In genomic region chr14:101033446-101034165, GRCh38 we compare ENCODE assay signal across 18 cellular contexts.
DNase-seq lines count a peak whose midpoint lies in the region; ATAC-seq and TF ChIP-seq lines count a peak whose summit lies in the region.
"Had no signal": no experiment of that assay in that cellular context is flagged by ENCODE, and none has a peak within 500 bp of the region (broad histone marks: within the 10 kb centered on the region; RNA-seq: fewer than 3 reads in every experiment).

No MANE protein-coding gene starts in this region.

- no peak for DNase-seq in HFFc6
- peak; percentile 1 for DNase-seq in activated B cell treated with CpG ODN at 0.5 μM for 24 hours
- DNase-seq in left lung = peak; percentile 12 to 47
- peak; percentile 52 for DNase-seq in spleen
- DNase-seq in left lobe of liver (ENCODE audit: low spot score) = no peak
- no peak for DNase-seq in superior temporal gyrus (ENCODE audit: extremely low spot score)
- DNase-seq: GF-D8, NCI-H1048, NCI-H1694, NCI-H2107, NCI-H446, PC-3 had no signal

- no peak for TF ChIP-seq CTCF in HFFc6 (IDR thresholded peaks at IDR 0.05)
- TF ChIP-seq CTCF in activated B cell treated with CpG ODN at 0.5 μM for 24 hours (IDR thresholded peaks at IDR 0.05) = no peak
- no peak for TF ChIP-seq CTCF in left lung (IDR thresholded peaks at IDR 0.05)
- no peak for TF ChIP-seq CTCF in spleen (IDR thresholded peaks at IDR 0.05 in 8 of 11, conservative IDR thresholded peaks at IDR 0.05 in 3 of 11)

- H3K27me3 Mint-ChIP-seq in HFFc6 (ENCODE audit: insufficient read depth) (peaks cover 43% of the 10 kb centered on the region), activated B cell treated with CpG ODN at 0.5 μM for 24 hours (no peaks in the 10 kb centered on the region)

- intact Hi-C loops in activated B cell treated with CpG ODN at 0.5 μM for 24 hours (cut with micrococcal nuclease) = no loop called here
- intact Hi-C loops in left lung (cut with DNase I) = no loop called here
- intact Hi-C loops in spleen (cut with DNase I; ENCODE audit: low total_unique reads) = no loop called here

- H3K9me3 Mint-ChIP-seq in HFFc6 (peaks cover 11% of the 10 kb centered on the region), activated B cell treated with CpG ODN at 0.5 μM for 24 hours (no peaks in the 10 kb centered on the region)

- 0 out of 2 replicates have a peak, but pooled peaks cover 7% of the 10 kb centered on the region for H3K4me1 Mint-ChIP-seq in HFFc6 (ENCODE audit: low read depth)
- H3K4me1 Mint-ChIP-seq in activated B cell treated with CpG ODN at 0.5 μM for 24 hours = no peaks in the 10 kb centered on the region
- H3K4me1 Mint-ChIP-seq: CD8-positive, alpha-beta memory T cell; GM23338 had no signal

- H3K4me3 Mint-ChIP-seq in HFFc6 (no peak overlapping the region; the same call in 1 of the 2 replicates), activated B cell treated with CpG ODN at 0.5 μM for 24 hours (no peak overlapping the region)
- H3K4me3 Mint-ChIP-seq: GM23338 had no signal

- CTCF ChIA-PET in activated B cell treated with CpG ODN at 0.5 μM for 24 hours (lab: Charles Lee) = no interaction called here

- H3K4me3 ChIP-seq in left lung = no peak overlapping the region
- H3K4me3 ChIP-seq in spleen = no peak overlapping the region
- H3K4me3 ChIP-seq: GM23338, K562 had no signal

- ATAC-seq in activated B cell treated with CpG ODN at 0.5 μM for 24 hours (ENCODE audit: low read depth) (no peak), left lung (no peak), left lobe of liver (no peak), SK-N-SH treated with all-trans-retinoic acid at 6 μM for 48 hours (no peak)
- ATAC-seq: GM23338, K562, PC-3, Right ventricle myocardium inferior had no signal

- H3K36me3 ChIP-seq in left lung = no peaks in the 10 kb centered on the region
- H3K36me3 ChIP-seq in spleen = peaks cover 0 to 23% (median 0%) of the 10 kb centered on the region in 6 donors

- WGBS in spleen, 5 donors = 89 to 93% (median 91%) methylated on average over 23 of the region's 23 CpGs

- peaks cover 29% of the 10 kb centered on the region for H3K36me3 Mint-ChIP-seq in HFFc6 (ENCODE audit: low read depth)
- H3K36me3 Mint-ChIP-seq in activated B cell treated with CpG ODN at 0.5 μM for 24 hours (ENCODE audit: low read depth) = no peaks in the 10 kb centered on the region
- H3K36me3 Mint-ChIP-seq: CD8-positive, alpha-beta memory T cell had no signal

- TF ChIP-seq POLR2A in spleen (IDR thresholded peaks at IDR 0.05) = no peak

- H3K27me3 ChIP-seq in left lung (no peaks in the 10 kb centered on the region), spleen (replicated peaks in 1 of 7) (no peaks in the 10 kb centered on the region)

- H3K27ac ChIP-seq in left lung (no peak overlapping the region), spleen (no peak overlapping the region)
- H3K27ac ChIP-seq: HL-60 had no signal

- H3K4me1 ChIP-seq in left lung (no peaks in the 10 kb centered on the region), spleen (no peaks in the 10 kb centered on the region)

- POLR2A ChIA-PET in activated B cell treated with CpG ODN at 0.5 μM for 24 hours (lab: Charles Lee) = no interaction called here

- H3K9me3 ChIP-seq in left lung (no peaks in the 10 kb centered on the region), spleen (no peaks in the 10 kb centered on the region)

- H3K27ac Mint-ChIP-seq in HFFc6 (peak overlapping the region; percentile 45; the same call in 1 of the 2 replicates), activated B cell treated with CpG ODN at 0.5 μM for 24 hours (no peak overlapping the region)
- H3K27ac Mint-ChIP-seq: GM23338 had no signal

TF ChIP-seq in SK-N-SH treated with all-trans-retinoic acid at 6 μM for 48 hours, 23 proteins besides CTCF, POLR2A, EP300 and RAD21:
- TF ChIP-seq BACH2 (CRISPR knock-in tag; IDR thresholded peaks at IDR 0.05; ENCODE audit: borderline replicate concordance) (no peak), ZC3H10 (CRISPR knock-in tag; IDR thresholded peaks at IDR 0.05) (no peak), CSRNP3 (CRISPR knock-in tag; IDR thresholded peaks at IDR 0.05) (no peak), OSR1 (CRISPR knock-in tag; IDR thresholded peaks at IDR 0.05) (no peak), TOX (CRISPR knock-in tag; IDR thresholded peaks at IDR 0.05; ENCODE audit: borderline replicate concordance) (no peak), CREB5 (CRISPR knock-in tag; IDR thresholded peaks at IDR 0.05; ENCODE audit: low read depth) (no peak), ZFP3 (CRISPR knock-in tag; IDR thresholded peaks at IDR 0.05) (no peak), SNAI2 (CRISPR knock-in tag; IDR thresholded peaks at IDR 0.05) (no peak), PATZ1 (CRISPR knock-in tag; IDR thresholded peaks at IDR 0.05; ENCODE audit: borderline replicate concordance) (no peak), ZNF70 (CRISPR knock-in tag; IDR thresholded peaks at IDR 0.05) (no peak), TCF4 (CRISPR knock-in tag; IDR thresholded peaks at IDR 0.05; ENCODE audit: borderline replicate concordance) (no peak)

Comparison
In these comparisons a context has a peak if more than half of its experiments do, and no peak if none do; other contexts are left out.
1. DNase-seq: peak in activated B cell treated with CpG ODN at 0.5 μM for 24 hours (single experiment), left lung (2 of 2) and spleen (single experiment); none in HFFc6 (single experiment), left lobe of liver (single experiment) and superior temporal gyrus (single experiment).